ENCODE assay signal across 13 cellular contexts in the genomic region with DNA sequence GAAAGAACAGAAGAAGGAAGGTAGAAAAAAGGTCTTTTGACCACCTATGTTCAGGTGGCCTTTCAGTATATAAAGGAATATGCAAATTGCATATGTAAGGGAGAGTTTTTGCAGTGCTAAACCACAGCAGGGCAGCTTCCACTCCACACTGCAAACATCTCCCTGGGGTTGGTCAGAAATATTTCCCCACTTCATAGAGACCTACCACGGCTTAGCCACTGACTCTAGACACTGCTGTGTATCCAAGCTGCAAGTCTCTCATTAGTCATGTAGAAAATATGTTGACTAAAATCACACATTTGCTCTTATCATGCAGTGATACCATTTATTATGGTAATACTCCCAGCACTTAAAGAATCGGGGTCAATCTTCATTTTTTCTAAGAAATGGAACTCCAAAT.
A peak's percentile ranks its signal among the peaks of the same experiment; 100 is the strongest.
DNase-seq lines count a peak whose midpoint lies in the region; ATAC-seq, FAIRE-seq and TF ChIP-seq lines count a peak whose summit lies in the region.
"Had no signal": no experiment of that assay in that cellular context is flagged by ENCODE, and none has a peak within 500 bp of the region (broad histone marks: within the 10 kb centered on the region; RNA-seq: fewer than 3 reads in every experiment).

No MANE protein-coding gene starts in this region.

- H3K4me1 ChIP-seq in osteoblast (ENCODE audit: insufficient read depth, low read length) = peaks cover 5% of the 10 kb centered on the region

- DNase-seq in GM12891 (ENCODE audit: insufficient read length, low spot score) = no peak
- DNase-seq in HS-27A (ENCODE audit: low read depth) = peak; percentile 64
- DNase-seq in choroid plexus epithelial cell (ENCODE audit: low read depth) = peak; percentile 89
- DNase-seq in osteoblast (ENCODE audit: insufficient read length, low spot score, missing footprints) = peak; percentile 46
- DNase-seq in NCI-H446 treated with DMSO at 0.1 percent for 48 hours (lab: John Stamatoyannopoulos, UW) = no peak
- DNase-seq in NOMO-1 treated with dmso at 0.1 percent for 144 hours (lab: John Stamatoyannopoulos, UW; ENCODE audit: unreplicated experiment) = no peak
- DNase-seq in natural killer cell = no peak
- DNase-seq: activated B cell treated with CpG ODN at 0.5 μM for 24 hours; activated CD8-positive, alpha-beta memory T cell treated with anti-CD3 and anti-CD28 coated beads, Interleukin-2, amount 50 U/mL, for 48 hours; dorsolateral prefrontal cortex; left ventricle myocardium superior had no signal

- H3K4me3 ChIP-seq in choroid plexus epithelial cell (ENCODE audit: low read depth, low read length) (no peak overlapping the region), osteoblast (ENCODE audit: insufficient read depth, low read length) (no peak overlapping the region)
- H3K4me3 ChIP-seq: dorsolateral prefrontal cortex, skin epidermis had no signal

- no peak overlapping the region for H2AFZ ChIP-seq in osteoblast (ENCODE audit: low read length)

- H3K36me3 Mint-ChIP-seq in natural killer cell = no peaks in the 10 kb centered on the region

- ATAC-seq in natural killer cell = no peak
- ATAC-seq: left ventricle myocardium superior had no signal

- H4K20me1 ChIP-seq in osteoblast (ENCODE audit: insufficient read depth, low read length) = no peaks in the 10 kb centered on the region

- H3K27me3 Mint-ChIP-seq in natural killer cell (ENCODE audit: low read depth in 2 of 2) = peaks cover 29 to 68% of the 10 kb centered on the region in 2 donors
- H3K27me3 Mint-ChIP-seq: activated B cell treated with CpG ODN at 0.5 μM for 24 hours had no signal

- H3K4me3 Mint-ChIP-seq in natural killer cell = no peak overlapping the region
- H3K4me3 Mint-ChIP-seq: activated B cell treated with CpG ODN at 0.5 μM for 24 hours, neural crest cell had no signal

- FAIRE-seq in GM12891 (lab: Jason Lieb, UNC) = peak; percentile 68

- no peaks in the 10 kb centered on the region for H3K9me3 ChIP-seq in osteoblast (ENCODE audit: low read depth, low read length)

- TF ChIP-seq CTCF in choroid plexus epithelial cell (conservative IDR thresholded peaks at IDR 0.05; ENCODE audit: low read depth, low read length) (no peak), osteoblast (IDR thresholded peaks at IDR 0.05; ENCODE audit: extremely low read depth, low read depth, low read length) (no peak), natural killer cell (IDR thresholded peaks at IDR 0.05) (no peak)

- H3K27ac Mint-ChIP-seq in natural killer cell = no peak overlapping the region
- H3K27ac Mint-ChIP-seq: activated B cell treated with CpG ODN at 0.5 μM for 24 hours had no signal

- no peaks in the 10 kb centered on the region for H3K27me3 ChIP-seq in osteoblast (ENCODE audit: insufficient read depth, low read length)

- no peak overlapping the region for H3K27ac ChIP-seq in osteoblast (ENCODE audit: low read depth, low read length)
- H3K27ac ChIP-seq: dorsolateral prefrontal cortex, skin epidermis had no signal

- no peaks in the 10 kb centered on the region for H3K9me3 Mint-ChIP-seq in natural killer cell
- H3K9me3 Mint-ChIP-seq: neural crest cell had no signal

- no peak for TF ChIP-seq POLR2A in GM12891 (IDR thresholded peaks at IDR 0.05; ENCODE audit: low read depth, low read length)

- no peaks in the 10 kb centered on the region for H3K36me3 ChIP-seq in osteoblast (ENCODE audit: insufficient read depth, low read length)

- no peaks in the 10 kb centered on the region for H3K4me1 Mint-ChIP-seq in natural killer cell
- H3K4me1 Mint-ChIP-seq: activated B cell treated with CpG ODN at 0.5 μM for 24 hours had no signal

- H3K4me2 ChIP-seq in osteoblast (ENCODE audit: insufficient read depth, low read length) = no peak overlapping the region

- intact Hi-C loops in natural killer cell (cut with micrococcal nuclease) = no loop called here

- no peaks in the 10 kb centered on the region for H3K79me2 ChIP-seq in osteoblast (ENCODE audit: insufficient read depth, low read length)

TF ChIP-seq in GM12891, 5 proteins besides CTCF, POLR2A, EP300 and RAD21:
- TF ChIP-seq TAF1 (IDR thresholded peaks at IDR 0.05; ENCODE audit: low read depth, low read length) (no peak), SPI1 (IDR thresholded peaks at IDR 0.05; ENCODE audit: low read depth, low read length) (no peak), POLR2AphosphoS5 (IDR thresholded peaks at IDR 0.05; ENCODE audit: low read depth, low read length) (no peak), POU2F2 (IDR thresholded peaks at IDR 0.05; ENCODE audit: low read depth, low read length) (peak; percentile 90)

Comparison
In these comparisons a context has a peak if more than half of its experiments do, and no peak if none do; other contexts are left out.
1. DNase-seq: peak in HS-27A (single experiment), choroid plexus epithelial cell (single experiment) and osteoblast (single experiment); none in GM12891 (single experiment), NCI-H446 treated with DMSO at 0.1 percent for 48 hours (single experiment), NOMO-1 treated with dmso at 0.1 percent for 144 hours (single experiment) and natural killer cell (single experiment).